1 cellular context compared by ENCODE assay signal in the genomic region with DNA sequence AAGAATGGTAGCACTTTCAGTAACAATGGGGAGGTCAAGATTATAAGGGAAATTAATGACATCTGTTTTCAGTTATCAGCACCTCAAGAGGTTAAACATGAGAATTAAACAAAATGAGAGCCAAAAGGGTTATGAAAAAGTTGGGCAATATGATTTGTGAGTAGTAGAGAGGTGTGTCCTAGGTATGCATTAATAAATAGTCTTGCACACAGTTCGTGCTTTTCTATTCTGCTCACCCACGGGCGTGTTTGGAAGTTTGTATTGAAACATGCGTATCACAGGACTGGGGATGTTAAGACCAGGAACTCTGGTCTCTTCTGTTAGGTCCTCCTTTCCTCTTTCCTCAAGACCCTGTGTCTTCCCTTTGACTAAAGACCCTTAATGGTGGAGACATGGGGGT.
TF ChIP-seq lines count a peak whose summit lies in the region.

No MANE protein-coding gene starts in this region.

TF ChIP-seq in SK-N-SH treated with all-trans-retinoic acid at 6 μM for 48 hours, 23 proteins besides CTCF, POLR2A, EP300 and RAD21 (continued from another document):
- TF ChIP-seq, protein P1, sequence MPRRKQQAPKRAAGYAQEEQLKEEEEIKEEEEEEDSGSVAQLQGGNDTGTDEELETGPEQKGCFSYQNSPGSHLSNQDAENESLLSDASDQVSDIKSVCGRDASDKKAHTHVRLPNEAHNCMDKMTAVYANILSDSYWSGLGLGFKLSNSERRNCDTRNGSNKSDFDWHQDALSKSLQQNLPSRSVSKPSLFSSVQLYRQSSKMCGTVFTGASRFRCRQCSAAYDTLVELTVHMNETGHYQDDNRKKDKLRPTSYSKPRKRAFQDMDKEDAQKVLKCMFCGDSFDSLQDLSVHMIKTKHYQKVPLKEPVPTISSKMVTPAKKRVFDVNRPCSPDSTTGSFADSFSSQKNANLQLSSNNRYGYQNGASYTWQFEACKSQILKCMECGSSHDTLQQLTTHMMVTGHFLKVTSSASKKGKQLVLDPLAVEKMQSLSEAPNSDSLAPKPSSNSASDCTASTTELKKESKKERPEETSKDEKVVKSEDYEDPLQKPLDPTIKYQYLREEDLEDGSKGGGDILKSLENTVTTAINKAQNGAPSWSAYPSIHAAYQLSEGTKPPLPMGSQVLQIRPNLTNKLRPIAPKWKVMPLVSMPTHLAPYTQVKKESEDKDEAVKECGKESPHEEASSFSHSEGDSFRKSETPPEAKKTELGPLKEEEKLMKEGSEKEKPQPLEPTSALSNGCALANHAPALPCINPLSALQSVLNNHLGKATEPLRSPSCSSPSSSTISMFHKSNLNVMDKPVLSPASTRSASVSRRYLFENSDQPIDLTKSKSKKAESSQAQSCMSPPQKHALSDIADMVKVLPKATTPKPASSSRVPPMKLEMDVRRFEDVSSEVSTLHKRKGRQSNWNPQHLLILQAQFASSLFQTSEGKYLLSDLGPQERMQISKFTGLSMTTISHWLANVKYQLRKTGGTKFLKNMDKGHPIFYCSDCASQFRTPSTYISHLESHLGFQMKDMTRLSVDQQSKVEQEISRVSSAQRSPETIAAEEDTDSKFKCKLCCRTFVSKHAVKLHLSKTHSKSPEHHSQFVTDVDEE (CRISPR knock-in tag; IDR thresholded peaks at IDR 0.05): no peak
- TF ChIP-seq ESRRG (CRISPR knock-in tag; IDR thresholded peaks at IDR 0.05) (no peak), ARNTL (CRISPR knock-in tag; IDR thresholded peaks at IDR 0.05; ENCODE audit: borderline replicate concordance, low read depth) (no peak), ZFP30 (CRISPR knock-in tag; IDR thresholded peaks at IDR 0.05) (no peak), ZNF565 (CRISPR knock-in tag; conservative IDR thresholded peaks at IDR 0.05; ENCODE audit: low read depth) (no peak), TCF4 (CRISPR knock-in tag; IDR thresholded peaks at IDR 0.05; ENCODE audit: borderline replicate concordance) (no peak), PPARA (CRISPR knock-in tag; IDR thresholded peaks at IDR 0.05; ENCODE audit: borderline replicate concordance) (no peak), RARB (CRISPR knock-in tag; IDR thresholded peaks at IDR 0.05) (no peak), ZFP3 (CRISPR knock-in tag; IDR thresholded peaks at IDR 0.05) (no peak), CSRNP3 (CRISPR knock-in tag; IDR thresholded peaks at IDR 0.05) (no peak)
- TF ChIP-seq, protein P2, sequence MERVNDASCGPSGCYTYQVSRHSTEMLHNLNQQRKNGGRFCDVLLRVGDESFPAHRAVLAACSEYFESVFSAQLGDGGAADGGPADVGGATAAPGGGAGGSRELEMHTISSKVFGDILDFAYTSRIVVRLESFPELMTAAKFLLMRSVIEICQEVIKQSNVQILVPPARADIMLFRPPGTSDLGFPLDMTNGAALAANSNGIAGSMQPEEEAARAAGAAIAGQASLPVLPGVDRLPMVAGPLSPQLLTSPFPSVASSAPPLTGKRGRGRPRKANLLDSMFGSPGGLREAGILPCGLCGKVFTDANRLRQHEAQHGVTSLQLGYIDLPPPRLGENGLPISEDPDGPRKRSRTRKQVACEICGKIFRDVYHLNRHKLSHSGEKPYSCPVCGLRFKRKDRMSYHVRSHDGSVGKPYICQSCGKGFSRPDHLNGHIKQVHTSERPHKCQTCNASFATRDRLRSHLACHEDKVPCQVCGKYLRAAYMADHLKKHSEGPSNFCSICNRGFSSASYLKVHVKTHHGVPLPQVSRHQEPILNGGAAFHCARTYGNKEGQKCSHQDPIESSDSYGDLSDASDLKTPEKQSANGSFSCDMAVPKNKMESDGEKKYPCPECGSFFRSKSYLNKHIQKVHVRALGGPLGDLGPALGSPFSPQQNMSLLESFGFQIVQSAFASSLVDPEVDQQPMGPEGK (CRISPR knock-in tag; IDR thresholded peaks at IDR 0.05; ENCODE audit: borderline replicate concordance): no peak
- TF ChIP-seq, protein P3, sequence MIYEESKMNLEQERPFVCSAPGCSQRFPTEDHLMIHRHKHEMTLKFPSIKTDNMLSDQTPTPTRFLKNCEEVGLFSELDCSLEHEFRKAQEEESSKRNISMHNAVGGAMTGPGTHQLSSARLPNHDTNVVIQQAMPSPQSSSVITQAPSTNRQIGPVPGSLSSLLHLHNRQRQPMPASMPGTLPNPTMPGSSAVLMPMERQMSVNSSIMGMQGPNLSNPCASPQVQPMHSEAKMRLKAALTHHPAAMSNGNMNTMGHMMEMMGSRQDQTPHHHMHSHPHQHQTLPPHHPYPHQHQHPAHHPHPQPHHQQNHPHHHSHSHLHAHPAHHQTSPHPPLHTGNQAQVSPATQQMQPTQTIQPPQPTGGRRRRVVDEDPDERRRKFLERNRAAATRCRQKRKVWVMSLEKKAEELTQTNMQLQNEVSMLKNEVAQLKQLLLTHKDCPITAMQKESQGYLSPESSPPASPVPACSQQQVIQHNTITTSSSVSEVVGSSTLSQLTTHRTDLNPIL (CRISPR knock-in tag; IDR thresholded peaks at IDR 0.05; ENCODE audit: low read depth): no peak
